In genomic region chr12:130031571-130032189, GRCh38 we compare ENCODE assay signal across 8 cellular contexts.
A peak's percentile ranks its signal among the peaks of the same experiment; 100 is the strongest.
DNase-seq lines count a peak whose midpoint lies in the region; ATAC-seq, FAIRE-seq and TF ChIP-seq lines count a peak whose summit lies in the region.

No MANE protein-coding gene starts in this region.

- POLR2A ChIA-PET in BJ (lab: Charles Lee): no interaction called here
- POLR2A ChIA-PET in HepG2 (lab: Yijun Ruan, JAX): no interaction called here

- no peak for TF ChIP-seq RAD21 in HepG2 (CRISPR knock-in tag; IDR thresholded peaks at IDR 0.05)

- TF ChIP-seq EP300 in HepG2 (IDR thresholded peaks at IDR 0.05; ENCODE audit: low read depth in 2 of 2, low read length in 2 of 2) (no peak), HepG2 (CRISPR knock-in tag; IDR thresholded peaks at IDR 0.05; ENCODE audit: borderline replicate concordance) (no peak)

- TF ChIP-seq CTCF in BJ (IDR thresholded peaks at IDR 0.05; ENCODE audit: insufficient read depth, low read depth, low read length) (peak; percentile 68), brain microvascular endothelial cell (IDR thresholded peaks at IDR 0.05; ENCODE audit: low read depth, low read length, missing control alignments) (peak; percentile 90), HepG2 (CRISPR knock-in tag; IDR thresholded peaks at IDR 0.05) (peak; percentile 81)

- in situ Hi-C loops in brain microvascular endothelial cell (cut with HindIII; ENCODE audit: low pct_ligation_motif_present, low sequenced_read_pairs): no loop called here
- in situ Hi-C loops in HepG2 (cut with HindIII; ENCODE audit: extremely low pct_ligation_motif_present, low pct_unique_long_range_greater_than_20kb): loop anchor here (25.0 kb wide), 1 partner anchor 706 kb away; no protein-coding TSS in a partner anchor

- ATAC-seq in GM18858 (IDR thresholded peaks at IDR 0.05; ENCODE audit: unreplicated experiment) (peak; percentile 63), HepG2 (peak; percentile 97), HG02870 (IDR thresholded peaks at IDR 0.05; ENCODE audit: unreplicated experiment) (no peak)

- H3K4me3 ChIP-seq in BJ (ENCODE audit: low read depth, low read length) (no peak overlapping the region), brain microvascular endothelial cell (ENCODE audit: low read depth, low read length) (no peak overlapping the region), HepG2 (replicated peaks in 1 of 3; ENCODE audit: insufficient read depth in 1 of 3, low read depth in 2 of 3, low read length in 3 of 3) (no peak overlapping the region)
- H3K4me3 ChIP-seq in Jurkat, Clone E6-1 (ENCODE audit: low read length): no peak overlapping the region

- no peak overlapping the region for H2AFZ ChIP-seq in HepG2 (ENCODE audit: low read length)

- TF ChIP-seq POLR2A in HepG2 (IDR thresholded peaks at IDR 0.05; ENCODE audit: insufficient read depth in 1 of 2, low read depth in 2 of 2, low read length in 2 of 2): no peak

- H3K27ac ChIP-seq in brain microvascular endothelial cell: no peak overlapping the region
- no peak overlapping the region for H3K27ac ChIP-seq in HepG2 (ENCODE audit: extremely low read length, insufficient read depth, low read length)

- no TSS peak for BruUV-seq in HepG2 (replicated peaks; lab: Mats Ljungman, UMichigan)

- H3K4me2 ChIP-seq in HepG2 (ENCODE audit: low read depth, low read length): no peak overlapping the region

- H3K79me2 ChIP-seq in HepG2 (ENCODE audit: insufficient read depth, low read length): no peaks in the 10 kb centered on the region

- no peaks in the 10 kb centered on the region for H4K20me1 ChIP-seq in HepG2 (ENCODE audit: insufficient read depth, low read length)

- 5% methylated on average over 12 of the region's 12 CpGs for WGBS in HepG2 (ENCODE audit: low lambda C conversion rate)

- no peak for DNase-seq in BJ (ENCODE audit: low read depth)
- DNase-seq in Jurkat, Clone E6-1 (ENCODE audit: low read depth, low spot score): peak; percentile 39
- peak; percentile 32 for DNase-seq in T-helper 9 cell
- peak; percentile 49 for DNase-seq in brain microvascular endothelial cell
- peak; percentile 60 for DNase-seq in HepG2 (ENCODE audit: low spot score)
- peak; percentile 57 for DNase-seq in stimulated activated CD8-positive, alpha-beta memory T cell treated with anti-CD3 and anti-CD28 coated beads, Interleukin-15, amount 100 ng/mL, for 24 hours (ENCODE audit: low read depth)

- no peak overlapping the region for H3K9ac ChIP-seq in HepG2 (ENCODE audit: insufficient read depth, low read depth, low read length)

- intact Hi-C loops in HepG2 (cut with micrococcal nuclease; ENCODE audit: unreplicated experiment): no loop called here

- peak; percentile 50 for FAIRE-seq in HepG2 (lab: Jason Lieb, UNC)

- no peaks in the 10 kb centered on the region for H3K4me1 ChIP-seq in HepG2 (ENCODE audit: insufficient read depth, low read length)

- H3K27me3 ChIP-seq in BJ (ENCODE audit: control insufficient read depth, insufficient read depth, low read length) (no peaks in the 10 kb centered on the region), brain microvascular endothelial cell (replicated peaks) (no peaks in the 10 kb centered on the region), HepG2 (ENCODE audit: control insufficient read depth in 1 of 2, insufficient read depth in 2 of 2, low read length in 2 of 2) (peaks cover 1 to 25% of the 10 kb centered on the region in 2 experiments; a peak in 2 of 5 replicates)

- CTCF ChIA-PET in BJ (lab: Yijun Ruan, JAX) (interaction anchor here (0.6 to 0.7 kb wide), 2 partner anchors 11 to 1106 kb away, joined by 3 read pairs; no protein-coding TSS in a partner anchor), HepG2 (lab: Yijun Ruan, JAX; ENCODE audit: low intra/inter-chr PET ratio, low total read pairs) (interaction anchor here (0.7 to 0.8 kb wide), 2 partner anchors 18 to 304 kb away, joined by 3 to 6 read pairs; no protein-coding TSS in a partner anchor)

- no peaks in the 10 kb centered on the region for H3K9me3 ChIP-seq in HepG2 (ENCODE audit: low read length)

- H3K36me3 ChIP-seq in BJ (ENCODE audit: control insufficient read depth, insufficient read depth, low read length) (no peaks in the 10 kb centered on the region), brain microvascular endothelial cell (replicated peaks) (no peaks in the 10 kb centered on the region), HepG2 (replicated peaks in 1 of 2; ENCODE audit: control insufficient read depth in 1 of 2, insufficient read depth in 2 of 2, low read length in 2 of 2) (no peaks in the 10 kb centered on the region)

TF ChIP-seq in HepG2, 621 proteins besides CTCF, POLR2A, EP300 and RAD21 (continues in another document):
- TF ChIP-seq XRCC5 (optimal IDR thresholded peaks at IDR 0.05; ENCODE audit: low read length) (peak; percentile 88), ZBTB7A (CRISPR knock-in tag; IDR thresholded peaks at IDR 0.05) (no peak), SMC3 (IDR thresholded peaks at IDR 0.05; ENCODE audit: low read length) (peak; percentile 34; the same call in 1 of the 2 replicates), ZNF503 (CRISPR knock-in tag; IDR thresholded peaks at IDR 0.05) (no peak), ZNF329 (CRISPR knock-in tag; IDR thresholded peaks at IDR 0.05; ENCODE audit: low read depth) (no peak), DDIT3 (CRISPR knock-in tag; IDR thresholded peaks at IDR 0.05) (no peak), ZNF235 (CRISPR knock-in tag; IDR thresholded peaks at IDR 0.05; ENCODE audit: borderline replicate concordance) (no peak), ZNF451 (CRISPR knock-in tag; IDR thresholded peaks at IDR 0.05) (no peak), REST (IDR thresholded peaks at IDR 0.05; ENCODE audit: borderline replicate concordance in 1 of 2, low read depth in 1 of 2, low read length in 2 of 2) (no peak)
- TF ChIP-seq, protein P1, sequence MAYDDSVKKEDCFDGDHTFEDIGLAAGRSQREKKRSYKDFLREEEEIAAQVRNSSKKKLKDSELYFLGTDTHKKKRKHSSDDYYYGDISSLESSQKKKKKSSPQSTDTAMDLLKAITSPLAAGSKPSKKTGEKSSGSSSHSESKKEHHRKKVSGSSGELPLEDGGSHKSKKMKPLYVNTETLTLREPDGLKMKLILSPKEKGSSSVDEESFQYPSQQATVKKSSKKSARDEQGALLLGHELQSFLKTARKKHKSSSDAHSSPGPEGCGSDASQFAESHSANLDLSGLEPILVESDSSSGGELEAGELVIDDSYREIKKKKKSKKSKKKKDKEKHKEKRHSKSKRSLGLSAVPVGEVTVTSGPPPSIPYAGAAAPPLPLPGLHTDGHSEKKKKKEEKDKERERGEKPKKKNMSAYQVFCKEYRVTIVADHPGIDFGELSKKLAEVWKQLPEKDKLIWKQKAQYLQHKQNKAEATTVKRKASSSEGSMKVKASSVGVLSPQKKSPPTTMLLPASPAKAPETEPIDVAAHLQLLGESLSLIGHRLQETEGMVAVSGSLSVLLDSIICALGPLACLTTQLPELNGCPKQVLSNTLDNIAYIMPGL (CRISPR knock-in tag; IDR thresholded peaks at IDR 0.05; ENCODE audit: borderline replicate concordance in 1 of 2, low read depth in 1 of 2): 0 out of 4 replicates have a peak, but pooled peaks of 1 of the 2 experiments have one; percentile 18
